9 cellular contexts compared by ENCODE assay signal in genomic region chr19:17512574-17512939, GRCh38. TPM values are rescaled to one million over a fixed set of nuclear protein-coding genes. Genes with fewer than 3 reads are reported as not detected.
DNase-seq lines count a peak whose midpoint lies in the region; ATAC-seq and TF ChIP-seq lines count a peak whose summit lies in the region.
"Had no signal": no experiment of that assay in that cellular context is flagged by ENCODE, and none has a peak within 500 bp of the region (broad histone marks: within the 10 kb centered on the region; RNA-seq: fewer than 3 reads in every experiment).

No MANE protein-coding gene starts in this region.

- peak overlapping the region; percentile 79 for H3K27ac Mint-ChIP-seq in activated T-helper 1 cell treated with anti-CD3 and anti-CD28 coated beads, Interleukin-12 subunit alpha, Interleukin-12 subunit beta, Interleukin-2, Interleukin-4 antibody, amounts not matched to agents 30 ng/mL and 10 ng/mL and 1 ng/mL, durations not matched to agents 14 hours and 24 hours and 36 hours

- H3K9me3 Mint-ChIP-seq in activated T-helper 1 cell treated with anti-CD3 and anti-CD28 coated beads, Interleukin-12 subunit alpha, Interleukin-12 subunit beta, Interleukin-2, Interleukin-4 antibody, amounts not matched to agents 30 ng/mL and 10 ng/mL and 1 ng/mL, durations not matched to agents 14 hours and 24 hours and 36 hours: peaks cover 5% of the 10 kb centered on the region

- H3K27me3 Mint-ChIP-seq in activated T-helper 1 cell treated with anti-CD3 and anti-CD28 coated beads, Interleukin-12 subunit alpha, Interleukin-12 subunit beta, Interleukin-2, Interleukin-4 antibody, amounts not matched to agents 30 ng/mL and 10 ng/mL and 1 ng/mL, durations not matched to agents 14 hours and 24 hours and 36 hours (ENCODE audit: insufficient read depth): no peaks in the 10 kb centered on the region

- H3K27me3 ChIP-seq in SK-N-SH (ENCODE audit: insufficient read depth) (no peaks in the 10 kb centered on the region), iPS-20b (ENCODE audit: insufficient read depth, low read length) (no peaks in the 10 kb centered on the region), subcutaneous abdominal adipose tissue (ENCODE audit: control insufficient read depth in 5 of 5, insufficient read depth in 4 of 5, low read length in 5 of 5) (no peaks in the 10 kb centered on the region)

- 70% methylated on average over 9 of the region's 9 CpGs for WGBS in SK-N-SH (ENCODE audit: low lambda C conversion rate)

- H3K9ac ChIP-seq in SK-N-SH: peak overlapping the region; percentile 99
- peak overlapping the region; percentile 87; the same call in 1 of the 2 replicates for H3K9ac ChIP-seq in iPS-20b (ENCODE audit: low read depth, low read length)
- H3K9ac ChIP-seq in subcutaneous abdominal adipose tissue (ENCODE audit: low read length in 5 of 5): peak overlapping the region in 4 of 5 donors; percentile 87 to 99 (median 90)

- peaks cover 16% of the 10 kb centered on the region for H3F3A ChIP-seq in SK-N-SH (replicated peaks; ENCODE audit: insufficient read depth)

- DNase-seq in SK-N-SH (no peak), NCI-H2107 treated with DMSO at 0.1 percent for 48 hours (lab: John Stamatoyannopoulos, UW; ENCODE audit: unreplicated experiment) (no peak), superior temporal gyrus (ENCODE audit: extremely low spot score) (no peak)
- no peak for DNase-seq in activated T-helper 1 cell treated with anti-CD3 and anti-CD28 coated beads, Interleukin-12 subunit alpha, Interleukin-12 subunit beta, Interleukin-2, Interleukin-4 antibody, amounts not matched to agents 30 ng/mL and 10 ng/mL and 1 ng/mL, durations not matched to agents 14 hours and 24 hours and 36 hours (ENCODE audit: low spot score)

- no peak for TF ChIP-seq EP300 in SK-N-SH (IDR thresholded peaks at IDR 0.05; ENCODE audit: borderline replicate concordance in 1 of 2, low read depth in 1 of 2, low read length in 1 of 2)

- H3K4me1 Mint-ChIP-seq in activated T-helper 1 cell treated with anti-CD3 and anti-CD28 coated beads, Interleukin-12 subunit alpha, Interleukin-12 subunit beta, Interleukin-2, Interleukin-4 antibody, amounts not matched to agents 30 ng/mL and 10 ng/mL and 1 ng/mL, durations not matched to agents 14 hours and 24 hours and 36 hours (ENCODE audit: low read depth): peaks cover 28% of the 10 kb centered on the region

- ATAC-seq in SK-N-SH treated with all-trans-retinoic acid at 6 μM for 48 hours (no peak), HG03097 (IDR thresholded peaks at IDR 0.05; ENCODE audit: low FRiP score, unreplicated experiment) (no peak)

- H2AFZ ChIP-seq in SK-N-SH (ENCODE audit: low read depth): no peak overlapping the region

- intact Hi-C loops in activated T-helper 1 cell treated with anti-CD3 and anti-CD28 coated beads, Interleukin-12 subunit alpha, Interleukin-12 subunit beta, Interleukin-2, Interleukin-4 antibody, amounts not matched to agents 30 ng/mL and 10 ng/mL and 1 ng/mL, durations not matched to agents 14 hours and 24 hours and 36 hours (cut with micrococcal nuclease): loop anchor here (5.0 kb wide), 3 partner anchors 105 to 345 kb away; partner anchors contain the start of genes BST2, DDA1, MRPL34 and RPL18A

- peak overlapping the region; percentile 96 for H3K4me2 ChIP-seq in SK-N-SH

- H3K4me1 ChIP-seq in SK-N-SH (ENCODE audit: control insufficient read depth in 1 of 2, insufficient read depth in 2 of 2, low read depth in 1 of 2, low read length in 1 of 2) (peaks cover 4 to 9% of the 10 kb centered on the region in 2 experiments; a peak in 3 of 4 replicates), iPS-20b (ENCODE audit: insufficient read depth, low read length) (peaks cover 3% of the 10 kb centered on the region), subcutaneous abdominal adipose tissue (ENCODE audit: control insufficient read depth in 5 of 5, insufficient read depth in 5 of 5, low read length in 5 of 5) (peaks cover 0 to 53% (median 36%) of the 10 kb centered on the region in 5 donors)

- H3K36me3 ChIP-seq in SK-N-SH (replicated peaks in 1 of 2; ENCODE audit: control insufficient read depth in 1 of 2, insufficient read depth in 2 of 2, low read length in 1 of 2): peaks cover 13 to 25% of the 10 kb centered on the region in 2 experiments
- H3K36me3 ChIP-seq in iPS-20b (ENCODE audit: insufficient read depth, low read depth, low read length): peaks cover 11% of the 10 kb centered on the region
- H3K36me3 ChIP-seq in subcutaneous abdominal adipose tissue (ENCODE audit: control insufficient read depth in 5 of 5, insufficient read depth in 5 of 5, low read length in 5 of 5): peaks cover 0 to 20% (median 13%) of the 10 kb centered on the region in 5 donors

- H3K4me3 Mint-ChIP-seq in activated T-helper 1 cell treated with anti-CD3 and anti-CD28 coated beads, Interleukin-12 subunit alpha, Interleukin-12 subunit beta, Interleukin-2, Interleukin-4 antibody, amounts not matched to agents 30 ng/mL and 10 ng/mL and 1 ng/mL, durations not matched to agents 14 hours and 24 hours and 36 hours: peak overlapping the region; percentile 99

- TF ChIP-seq RAD21 in SK-N-SH (IDR thresholded peaks at IDR 0.05; ENCODE audit: low read length): no peak

- CTCF ChIA-PET in SK-N-SH (lab: Yijun Ruan, JAX): interaction anchor here (0.6 to 1.3 kb wide), 3 partner anchors 10 to 1206 kb away, joined by 3 read pairs; no protein-coding TSS in a partner anchor

- peaks cover 25% of the 10 kb centered on the region for H3K36me3 Mint-ChIP-seq in activated T-helper 1 cell treated with anti-CD3 and anti-CD28 coated beads, Interleukin-12 subunit alpha, Interleukin-12 subunit beta, Interleukin-2, Interleukin-4 antibody, amounts not matched to agents 30 ng/mL and 10 ng/mL and 1 ng/mL, durations not matched to agents 14 hours and 24 hours and 36 hours (ENCODE audit: low read depth)

- TF ChIP-seq CTCF in SK-N-SH (IDR thresholded peaks at IDR 0.05): no peak

- H3K4me3 ChIP-seq in SK-N-SH (ENCODE audit: low read depth in 2 of 2, low read length in 1 of 2): peak overlapping the region; percentile 72 to 74
- peak overlapping the region; percentile 79 for H3K4me3 ChIP-seq in iPS-20b (ENCODE audit: low read length)
- H3K4me3 ChIP-seq in subcutaneous abdominal adipose tissue (ENCODE audit: low read depth in 1 of 5, low read length in 5 of 5): peak overlapping the region; percentile 69 to 92 (median 78)

- H3K9me3 ChIP-seq in SK-N-SH (peaks cover 4% of the 10 kb centered on the region), iPS-20b (ENCODE audit: insufficient read depth, low read depth, low read length) (peaks cover 6% of the 10 kb centered on the region; the same call in 1 of the 2 replicates), subcutaneous abdominal adipose tissue (ENCODE audit: control insufficient read depth in 5 of 5, low read length in 5 of 5) (peaks cover 1 to 5% (median 4%) of the 10 kb centered on the region in 5 donors)

- POLR2A ChIA-PET in SK-N-SH (lab: Yijun Ruan, JAX): no interaction called here

- H3K9me2 ChIP-seq in SK-N-SH: no peaks in the 10 kb centered on the region

- H3K27ac ChIP-seq in SK-N-SH (ENCODE audit: low read depth in 2 of 2, low read length in 1 of 2): peak overlapping the region; percentile 87 to 93; a peak in 3 of 4 replicates
- H3K27ac ChIP-seq in iPS-20b (ENCODE audit: low read length): no peak overlapping the region
- peak overlapping the region; percentile 92 for H3K27ac ChIP-seq in subcutaneous abdominal adipose tissue (ENCODE audit: low read depth, low read length)

- no peaks in the 10 kb centered on the region for H4K20me1 ChIP-seq in SK-N-SH (ENCODE audit: insufficient read depth)

- H3K79me2 ChIP-seq in SK-N-SH (ENCODE audit: insufficient read depth): peaks cover 55% of the 10 kb centered on the region

TF ChIP-seq in SK-N-SH, 30 proteins besides CTCF, POLR2A, EP300 and RAD21 (continues in another document):
- TF ChIP-seq CHD2 (IDR thresholded peaks at IDR 0.05; ENCODE audit: low read length, partially characterized antibody) (no peak), FOXM1 (IDR thresholded peaks at IDR 0.05; ENCODE audit: low read depth) (no peak), GABPA (IDR thresholded peaks at IDR 0.05; ENCODE audit: low read depth) (no peak), TAF1 (IDR thresholded peaks at IDR 0.05; ENCODE audit: borderline replicate concordance, low read depth, low read length) (no peak), ELF1 (IDR thresholded peaks at IDR 0.05) (no peak), YY1 (IDR thresholded peaks at IDR 0.05; ENCODE audit: low read depth) (no peak)

RNA-seq across cellular contexts. Expression of gene PGLS, which starts 1.1 kb away (rescaled TPM):
- polyA plus RNA-seq in SK-N-SH (2012; rRNA removed): 59.9 and 73.3 TPM in 2 replicates
- 28.3 and 43.7 TPM in 2 replicates for polyA plus RNA-seq in SK-N-SH (2012; cell fraction: cytosol; rRNA removed)
- 75.1 and 114 TPM in 2 replicates for polyA plus RNA-seq in SK-N-SH (2012; cell fraction: nucleus; rRNA removed)
- 58.9 and 61.3 TPM in 2 replicates for total RNA-seq in activated T-helper 1 cell treated with anti-CD3 and anti-CD28 coated beads, Interleukin-12 subunit alpha, Interleukin-12 subunit beta, Interleukin-2, Interleukin-4 antibody, amounts not matched to agents 30 ng/mL and 10 ng/mL and 1 ng/mL, durations not matched to agents 14 hours and 24 hours and 36 hours

RNA-seq across cellular contexts. Expression of gene SLC27A1, which starts 42.2 kb away (rescaled TPM):
- 15.0 and 16.8 TPM in 2 replicates for polyA plus RNA-seq in SK-N-SH (2012; rRNA removed)
- 4.7 and 8.1 TPM in 2 replicates for polyA plus RNA-seq in SK-N-SH (2012; cell fraction: cytosol; rRNA removed)
- polyA plus RNA-seq in SK-N-SH (2012; cell fraction: nucleus; rRNA removed): 57.5 and 73.2 TPM in 2 replicates
- total RNA-seq in activated T-helper 1 cell treated with anti-CD3 and anti-CD28 coated beads, Interleukin-12 subunit alpha, Interleukin-12 subunit beta, Interleukin-2, Interleukin-4 antibody, amounts not matched to agents 30 ng/mL and 10 ng/mL and 1 ng/mL, durations not matched to agents 14 hours and 24 hours and 36 hours: 1.7 and 2.0 TPM in 2 replicates

RNA-seq across cellular contexts. Expression of gene COLGALT1, which starts 42.9 kb away (rescaled TPM):
- 75.9 and 83.8 TPM in 2 replicates for polyA plus RNA-seq in SK-N-SH (2012; rRNA removed)
- polyA plus RNA-seq in SK-N-SH (2012; cell fraction: cytosol; rRNA removed): 37.6 and 48.9 TPM in 2 replicates
- 80.5 and 108 TPM in 2 replicates for polyA plus RNA-seq in SK-N-SH (2012; cell fraction: nucleus; rRNA removed)
- total RNA-seq in activated T-helper 1 cell treated with anti-CD3 and anti-CD28 coated beads, Interleukin-12 subunit alpha, Interleukin-12 subunit beta, Interleukin-2, Interleukin-4 antibody, amounts not matched to agents 30 ng/mL and 10 ng/mL and 1 ng/mL, durations not matched to agents 14 hours and 24 hours and 36 hours: 115 and 117 TPM in 2 replicates

RNA-seq across cellular contexts. Expression of gene NXNL1, which starts 51.8 kb away (rescaled TPM):
- not detected in 2 replicates for polyA plus RNA-seq in SK-N-SH (2012; rRNA removed)
- polyA plus RNA-seq in SK-N-SH (2012; cell fraction: cytosol; rRNA removed): not detected in 2 replicates
- not detected in 2 replicates for polyA plus RNA-seq in SK-N-SH (2012; cell fraction: nucleus; rRNA removed)
- not detected in 2 replicates for total RNA-seq in activated T-helper 1 cell treated with anti-CD3 and anti-CD28 coated beads, Interleukin-12 subunit alpha, Interleukin-12 subunit beta, Interleukin-2, Interleukin-4 antibody, amounts not matched to agents 30 ng/mL and 10 ng/mL and 1 ng/mL, durations not matched to agents 14 hours and 24 hours and 36 hours
- total RNA-seq: renal cortical epithelial cell had no signal
